ENCODE assay signal across 14 cellular contexts in the genomic region with DNA sequence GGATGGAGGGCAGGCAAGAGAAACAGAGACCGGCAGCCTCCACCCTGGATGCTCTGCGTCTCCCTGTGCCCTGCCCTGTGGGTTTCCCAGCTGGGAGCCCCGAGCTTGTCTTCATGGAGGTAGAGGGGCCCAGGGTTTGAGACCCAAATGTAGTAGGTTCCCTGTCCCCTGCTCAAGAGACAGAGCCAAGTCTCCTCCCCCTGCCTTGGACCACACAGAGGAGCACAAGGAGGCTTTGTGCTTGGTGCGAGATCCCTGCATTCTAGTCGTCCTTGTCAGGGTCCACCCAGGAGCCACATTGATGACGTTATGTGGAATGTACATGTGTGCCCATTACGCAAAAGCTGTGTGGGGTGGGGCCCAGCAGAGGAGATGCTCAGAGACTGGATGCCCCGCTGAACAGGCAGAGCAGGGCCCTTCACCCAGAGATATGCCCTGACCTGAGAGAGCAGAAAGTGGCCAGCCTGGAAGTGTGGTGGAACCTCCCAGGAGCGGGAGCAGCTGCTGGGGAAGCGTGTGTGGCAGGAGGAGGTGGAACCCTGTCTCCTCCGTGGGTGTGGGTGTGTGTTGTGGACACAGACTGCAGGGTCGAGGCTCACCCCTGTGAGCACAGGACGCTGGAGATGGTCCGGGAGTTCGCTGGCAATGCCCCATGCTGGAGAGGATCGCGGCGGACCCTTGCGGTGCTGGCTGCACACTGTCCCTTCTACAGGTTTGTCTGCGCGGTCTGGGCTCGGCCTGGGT. TPM values are rescaled to one million over a fixed set of nuclear protein-coding genes. Genes with fewer than 3 reads are reported as not detected.
DNase-seq lines count a peak whose midpoint lies in the region; ATAC-seq lines count a peak whose summit lies in the region.
"Had no signal": no experiment of that assay in that cellular context is flagged by ENCODE, and none has a peak within 500 bp of the region (broad histone marks: within the 10 kb centered on the region; RNA-seq: fewer than 3 reads in every experiment).

No MANE protein-coding gene starts in this region.

- no peaks in the 10 kb centered on the region for H3K4me1 Mint-ChIP-seq in stimulated activated naive CD8-positive, alpha-beta T cell treated with anti-CD3 and anti-CD28 coated beads, Interleukin-15, amount 100 ng/mL, for 72 hours
- no peaks in the 10 kb centered on the region for H3K4me1 Mint-ChIP-seq in stimulated activated memory B cell treated with anti-CD40 and anti-IgM and Interleukin-4, amounts not matched to agents 10 μg/mL and 1 μg/mL and 100 μg/mL, for 72 hours

- H3K27me3 Mint-ChIP-seq in stimulated activated naive CD8-positive, alpha-beta T cell treated with anti-CD3 and anti-CD28 coated beads, Interleukin-15, amount 100 ng/mL, for 72 hours, result peaks cover 10% of the 10 kb centered on the region
- peaks cover 37% of the 10 kb centered on the region for H3K27me3 Mint-ChIP-seq in stimulated activated memory B cell treated with anti-CD40 and anti-IgM and Interleukin-4, amounts not matched to agents 10 μg/mL and 1 μg/mL and 100 μg/mL, for 72 hours

- H3K9me3 Mint-ChIP-seq in stimulated activated naive CD8-positive, alpha-beta T cell treated with anti-CD3 and anti-CD28 coated beads, Interleukin-15, amount 100 ng/mL, for 72 hours, result no peaks in the 10 kb centered on the region
- no peaks in the 10 kb centered on the region for H3K9me3 Mint-ChIP-seq in stimulated activated memory B cell treated with anti-CD40 and anti-IgM and Interleukin-4, amounts not matched to agents 10 μg/mL and 1 μg/mL and 100 μg/mL, for 72 hours

- peak; percentile 21 for ATAC-seq in stimulated activated naive CD8-positive, alpha-beta T cell treated with anti-CD3 and anti-CD28 coated beads, Interleukin-15, amount 100 ng/mL, for 72 hours
- ATAC-seq in stimulated activated naive CD8-positive, alpha-beta T cell treated with anti-CD3 and anti-CD28 coated beads, Interleukin-15, Interleukin-2, amounts not matched to agents 100 U/mL and 50 U/mL, for 24 hours, result no peak
- peak; percentile 11 for ATAC-seq in stimulated activated memory B cell treated with anti-CD40 and anti-IgM and Interleukin-4, amounts not matched to agents 10 μg/mL and 1 μg/mL and 100 μg/mL, for 72 hours
- ATAC-seq in HG03135 (IDR thresholded peaks at IDR 0.05; ENCODE audit: unreplicated experiment), result no peak
- ATAC-seq in GM18907 (IDR thresholded peaks at IDR 0.05; ENCODE audit: unreplicated experiment), result no peak

- H3K27ac Mint-ChIP-seq in stimulated activated naive CD8-positive, alpha-beta T cell treated with anti-CD3 and anti-CD28 coated beads, Interleukin-15, amount 100 ng/mL, for 72 hours, result no peak overlapping the region
- no peak overlapping the region for H3K27ac Mint-ChIP-seq in stimulated activated memory B cell treated with anti-CD40 and anti-IgM and Interleukin-4, amounts not matched to agents 10 μg/mL and 1 μg/mL and 100 μg/mL, for 72 hours

- DNase-seq in stimulated activated naive CD8-positive, alpha-beta T cell treated with anti-CD3 and anti-CD28 coated beads, Interleukin-15, amount 100 ng/mL, for 72 hours, result no peak
- no peak for DNase-seq in stimulated activated naive CD8-positive, alpha-beta T cell treated with anti-CD3 and anti-CD28 coated beads, Interleukin-15, Interleukin-2, amounts not matched to agents 100 U/mL and 50 U/mL, for 24 hours
- peak; percentile 89 for DNase-seq in mesenteric fat pad (ENCODE audit: low spot score)
- no peak for DNase-seq in stimulated activated naive CD4-positive, alpha-beta T cell treated with Interleukin-2 at 50 U/mL for 16 hours (lab: John Stamatoyannopoulos, UW)
- DNase-seq: DMS 273 treated with DMSO at 0.1 percent for 48 hours, GDM1, NCI-H1048, NCI-H2081 treated with DMSO at 0.1 percent for 48 hours, Right ventricle myocardium superior had no signal

- no peaks in the 10 kb centered on the region for H3K36me3 Mint-ChIP-seq in stimulated activated memory B cell treated with anti-CD40 and anti-IgM and Interleukin-4, amounts not matched to agents 10 μg/mL and 1 μg/mL and 100 μg/mL, for 72 hours

- H3K4me3 Mint-ChIP-seq in stimulated activated naive CD8-positive, alpha-beta T cell treated with anti-CD3 and anti-CD28 coated beads, Interleukin-15, amount 100 ng/mL, for 72 hours, result no peak overlapping the region
- H3K4me3 Mint-ChIP-seq in stimulated activated memory B cell treated with anti-CD40 and anti-IgM and Interleukin-4, amounts not matched to agents 10 μg/mL and 1 μg/mL and 100 μg/mL, for 72 hours, result no peak overlapping the region

RNA-seq across cellular contexts. Expression of a gene that starts 39.3 kb away (rescaled TPM):
- 0.19 TPM for total RNA-seq in mesenteric fat pad
- total RNA-seq: A673, M059J had no signal

Comparison
In these comparisons a context has a peak if more than half of its experiments do, and no peak if none do; other contexts are left out.
1. ATAC-seq: peak in stimulated activated naive CD8-positive, alpha-beta T cell treated with anti-CD3 and anti-CD28 coated beads, Interleukin-15, amount 100 ng/mL, for 72 hours (single experiment) and stimulated activated memory B cell treated with anti-CD40 and anti-IgM and Interleukin-4, amounts not matched to agents 10 μg/mL and 1 μg/mL and 100 μg/mL, for 72 hours (single experiment); none in stimulated activated naive CD8-positive, alpha-beta T cell treated with anti-CD3 and anti-CD28 coated beads, Interleukin-15, Interleukin-2, amounts not matched to agents 100 U/mL and 50 U/mL, for 24 hours (single experiment), HG03135 (single experiment) and GM18907 (single experiment).